In the genomic region with DNA sequence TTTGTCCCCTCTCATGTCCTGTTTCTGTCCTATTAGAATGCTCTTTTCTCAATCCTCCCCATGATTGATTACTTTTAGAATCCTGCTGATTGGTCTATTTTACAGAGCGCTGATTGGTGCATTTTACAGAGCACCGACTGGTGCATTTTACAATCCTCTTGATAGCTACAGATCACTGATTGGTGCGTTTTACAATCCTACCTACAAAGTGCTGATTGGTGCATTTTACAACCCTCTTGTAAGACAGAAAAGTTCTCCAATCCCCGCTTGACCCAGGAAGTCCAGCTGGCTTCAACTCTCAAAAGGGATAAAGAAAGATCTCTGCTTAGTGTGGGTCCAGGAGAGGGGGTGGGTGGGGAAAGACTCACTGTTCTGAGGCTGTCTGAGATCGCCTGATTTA, we compare ENCODE assay signal across 1 cellular context.
TF ChIP-seq lines count a peak whose summit lies in the region.

No MANE protein-coding gene starts in this region.

TF ChIP-seq in K562, 482 proteins besides CTCF, POLR2A, EP300 and RAD21 (continued from another document):
- no peak for TF ChIP-seq ZNF318 (IDR thresholded peaks at IDR 0.05; ENCODE audit: borderline replicate concordance in 1 of 2, low read depth in 1 of 2)
TF ChIP-seq in K562: peak in this region for 3.
